1 cellular context compared by ENCODE assay signal in genomic region chr15:67149859-67150824, GRCh38.
TF ChIP-seq lines count a peak whose summit lies in the region.

No MANE protein-coding gene starts in this region.

TF ChIP-seq in K562, 482 proteins besides CTCF, POLR2A, EP300 and RAD21 (continued from another document and continues in another):
- no peak for TF ChIP-seq E2F1 (CRISPR knock-in tag; IDR thresholded peaks at IDR 0.05)
- TF ChIP-seq ZNF23 (CRISPR knock-in tag; IDR thresholded peaks at IDR 0.05) = no peak
- no peak for TF ChIP-seq ZKSCAN8 (CRISPR knock-in tag; IDR thresholded peaks at IDR 0.05)
- no peak for TF ChIP-seq PHB (CRISPR knock-in tag; IDR thresholded peaks at IDR 0.05)
- no peak for TF ChIP-seq IRF9 (tag; IDR thresholded peaks at IDR 0.05)
- no peak for TF ChIP-seq KLF13 (tag; IDR thresholded peaks at IDR 0.05; ENCODE audit: borderline replicate concordance, low read depth)
- no peak for TF ChIP-seq ZNF707 (CRISPR knock-in tag; conservative IDR thresholded peaks at IDR 0.05)
- 0 out of 2 replicates have a peak, but pooled peaks have one; percentile 30 for TF ChIP-seq SMAD4 (CRISPR knock-in tag; conservative IDR thresholded peaks at IDR 0.05)
- no peak for TF ChIP-seq ZNF780A (CRISPR knock-in tag; IDR thresholded peaks at IDR 0.05)
- TF ChIP-seq CBFA2T3 (IDR thresholded peaks at IDR 0.05) = peak; percentile 54
- no peak for TF ChIP-seq ZNF830 (CRISPR knock-in tag; IDR thresholded peaks at IDR 0.05)
- TF ChIP-seq NR2F6 (CRISPR knock-in tag; IDR thresholded peaks at IDR 0.05) = no peak
- TF ChIP-seq BCL6 (CRISPR knock-in tag; IDR thresholded peaks at IDR 0.05) = no peak
- TF ChIP-seq TAF1 (IDR thresholded peaks at IDR 0.05; ENCODE audit: control insufficient read depth, extremely low read depth, insufficient read depth, low read length, severe bottlenecking) = no peak
- peak; percentile 82; the same call in 1 of the 2 replicates for TF ChIP-seq HDAC2 (IDR thresholded peaks at IDR 0.05)
- TF ChIP-seq HDAC1 (IDR thresholded peaks at IDR 0.05) = peak in 1 of 2 experiments; percentile 68; a peak in 2 of 4 replicates
- no peak for TF ChIP-seq HDAC8 (tag; IDR thresholded peaks at IDR 0.05)
- TF ChIP-seq HMGN3 (IDR thresholded peaks at IDR 0.05; ENCODE audit: borderline replicate concordance, extremely low read depth, insufficient read length, low read depth, low read length) = no peak
- TF ChIP-seq TBL1XR1 (IDR thresholded peaks at IDR 0.05; ENCODE audit: low read length in 2 of 2) = no peak
- peak; percentile 96 for TF ChIP-seq KDM1A (IDR thresholded peaks at IDR 0.05)
- no peak for TF ChIP-seq MAX (CRISPR knock-in tag; IDR thresholded peaks at IDR 0.05)
- no peak for TF ChIP-seq FOXP1 (CRISPR knock-in tag; IDR thresholded peaks at IDR 0.05)
- peak; percentile 61; the same call in 1 of the 2 replicates for TF ChIP-seq VEZF1 (CRISPR knock-in tag; IDR thresholded peaks at IDR 0.05)
- TF ChIP-seq CREB1 (IDR thresholded peaks at IDR 0.05) = no peak
- no peak for TF ChIP-seq CREB1 (CRISPR knock-in tag; IDR thresholded peaks at IDR 0.05)
- peak in 1 of 2 experiments; percentile 76; a peak in 2 of 4 replicates for TF ChIP-seq RCOR1 (IDR thresholded peaks at IDR 0.05; ENCODE audit: borderline replicate concordance in 1 of 2, low read depth in 2 of 2, low read length in 2 of 2)
- TF ChIP-seq E2F4 (CRISPR knock-in tag; IDR thresholded peaks at IDR 0.05; ENCODE audit: low read depth) = no peak
- TF ChIP-seq RB1 (IDR thresholded peaks at IDR 0.05; ENCODE audit: low read depth) = 0 out of 2 replicates have a peak, but pooled peaks have one; percentile 15
- TF ChIP-seq ZNF41 (CRISPR knock-in tag; conservative IDR thresholded peaks at IDR 0.05) = no peak
- no peak for TF ChIP-seq LCOR (CRISPR knock-in tag; IDR thresholded peaks at IDR 0.05)
- no peak for TF ChIP-seq CBX2 (IDR thresholded peaks at IDR 0.05; ENCODE audit: insufficient read depth, low read length, poor library complexity, severe bottlenecking)
- no peak for TF ChIP-seq UBTF (IDR thresholded peaks at IDR 0.05; ENCODE audit: borderline replicate concordance in 1 of 2, low read depth in 2 of 2, low read length in 2 of 2)
- no peak for TF ChIP-seq TRIM25 (IDR thresholded peaks at IDR 0.05; ENCODE audit: borderline replicate concordance)
- TF ChIP-seq MXD1 (CRISPR knock-in tag; IDR thresholded peaks at IDR 0.05; ENCODE audit: borderline replicate concordance, poor library complexity, severe bottlenecking) = no peak
- no peak for TF ChIP-seq ATF6 (CRISPR knock-in tag; IDR thresholded peaks at IDR 0.05)
- no peak for TF ChIP-seq BACH1 (tag; IDR thresholded peaks at IDR 0.05)
- TF ChIP-seq ZBTB34 (CRISPR knock-in tag; IDR thresholded peaks at IDR 0.05) = no peak
- no peak for TF ChIP-seq HDAC3 (IDR thresholded peaks at IDR 0.05; ENCODE audit: borderline replicate concordance, partially characterized antibody)
- TF ChIP-seq GABPB2 (CRISPR knock-in tag; conservative IDR thresholded peaks at IDR 0.05) = no peak
- no peak for TF ChIP-seq ZNF407 (IDR thresholded peaks at IDR 0.05; ENCODE audit: low read depth)
- no peak for TF ChIP-seq TCF3 (CRISPR knock-in tag; IDR thresholded peaks at IDR 0.05)
